18 cellular contexts compared by ENCODE assay signal in the genomic region with DNA sequence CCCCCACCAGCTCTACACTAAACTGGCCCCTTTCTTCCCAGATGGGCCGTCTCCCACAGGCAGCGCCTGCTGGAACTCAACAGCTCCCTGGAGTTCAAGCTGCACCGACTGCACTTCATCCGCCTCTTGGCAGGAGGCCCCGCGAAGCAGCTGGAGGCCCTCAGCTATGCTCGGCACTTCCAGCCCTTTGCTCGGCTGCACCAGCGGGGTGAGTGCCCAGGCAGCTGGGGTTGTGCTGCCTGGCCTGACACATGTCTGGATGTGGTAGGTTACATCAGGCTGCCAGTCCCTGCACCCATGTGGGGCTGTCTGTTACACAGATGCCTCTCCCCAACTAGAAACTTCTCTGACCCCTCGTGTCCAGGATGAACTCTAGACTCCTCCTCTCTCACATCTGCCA. TPM values are rescaled to one million over a fixed set of nuclear protein-coding genes. Genes with fewer than 3 reads are reported as not detected.
DNase-seq lines count a peak whose midpoint lies in the region; ATAC-seq, FAIRE-seq and TF ChIP-seq lines count a peak whose summit lies in the region.
"Had no signal": no experiment of that assay in that cellular context is flagged by ENCODE, and none has a peak within 500 bp of the region (broad histone marks: within the 10 kb centered on the region; RNA-seq: fewer than 3 reads in every experiment).

No MANE protein-coding gene starts in this region.

- no peak overlapping the region for H2BK120ac ChIP-seq in H1 (replicated peaks; ENCODE audit: low read depth, low read length)

- no peak overlapping the region for H4K91ac ChIP-seq in H1 (replicated peaks; ENCODE audit: insufficient read length, low read length)

- no peaks in the 10 kb centered on the region for H3K9me3 Mint-ChIP-seq in activated naive CD8-positive, alpha-beta T cell treated with anti-CD3 and anti-CD28 coated beads for 36 hours
- H3K9me3 Mint-ChIP-seq in activated naive CD8-positive, alpha-beta T cell treated with anti-CD3 and anti-CD28 coated beads, Interleukin-2, amount 50 U/mL, for 24 hours = no peaks in the 10 kb centered on the region

- WGBS in H1 (ENCODE audit: extremely low coverage in 1 of 2, insufficient coverage in 1 of 2, insufficient read length in 1 of 2, insufficient replicate concordance in 2 of 2, low coverage in 1 of 2, low lambda C conversion rate in 2 of 2, missing lambda C conversion rate in 1 of 2), 2 experiments = 98% methylated on average over 10 of the region's 10 CpGs; no CpG with 5 or more reads in 1 of the 2 experiments
- WGBS in thyroid gland, 2 donors = 59% methylated on average over 9 to 10 of the region's 10 CpGs

- CTCF ChIA-PET in H1 (lab: Charles Lee; ENCODE audit: partially characterized antibody) = interaction anchor here (0.9 to 24.6 kb wide), 11 partner anchors 8 to 81 kb away, joined by 3 to 515 read pairs (median 4); a partner anchor contains a TSS

- H3K56ac ChIP-seq in H1 (replicated peaks; ENCODE audit: insufficient read length, low read depth, low read length) = no peak overlapping the region

- no peak overlapping the region for H2AK5ac ChIP-seq in H1 (ENCODE audit: low read depth, low read length)

- H3K4me3 Mint-ChIP-seq in activated naive CD8-positive, alpha-beta T cell treated with anti-CD3 and anti-CD28 coated beads for 36 hours = no peak overlapping the region
- no peak overlapping the region for H3K4me3 Mint-ChIP-seq in activated naive CD8-positive, alpha-beta T cell treated with anti-CD3 and anti-CD28 coated beads, Interleukin-2, amount 50 U/mL, for 24 hours

- no peak for TF ChIP-seq EP300 in H1 (IDR thresholded peaks at IDR 0.05; ENCODE audit: borderline replicate concordance in 1 of 2, low read depth in 2 of 2, low read length in 2 of 2)

- H3K36me3 Mint-ChIP-seq in activated naive CD8-positive, alpha-beta T cell treated with anti-CD3 and anti-CD28 coated beads for 36 hours = peaks cover 16% of the 10 kb centered on the region
- H3K36me3 Mint-ChIP-seq in activated naive CD8-positive, alpha-beta T cell treated with anti-CD3 and anti-CD28 coated beads, Interleukin-2, amount 50 U/mL, for 24 hours (ENCODE audit: low read depth) = peaks cover 46% of the 10 kb centered on the region

- H3K18ac ChIP-seq in H1 (ENCODE audit: extremely low read depth, low read length) = no peak overlapping the region

- TF ChIP-seq CTCF in H1 (IDR thresholded peaks at IDR 0.05; ENCODE audit: control extremely low read depth in 1 of 3, insufficient read depth in 1 of 3, low read depth in 1 of 3, low read length in 3 of 3) = no peak
- no peak for TF ChIP-seq CTCF in left lung (IDR thresholded peaks at IDR 0.05)
- no peak for TF ChIP-seq CTCF in thyroid gland (IDR thresholded peaks at IDR 0.05)

- H3K4me2 ChIP-seq in H1 (ENCODE audit: insufficient read depth in 1 of 2, low read depth in 2 of 2, low read length in 2 of 2) = no peak overlapping the region

- H4K8ac ChIP-seq in H1 (ENCODE audit: extremely low read depth, insufficient read depth, low read length) = no peak overlapping the region

- no peak overlapping the region for H2BK20ac ChIP-seq in H1 (ENCODE audit: low read length)

- TF ChIP-seq POLR2A in H1 (IDR thresholded peaks at IDR 0.05; ENCODE audit: control extremely low read depth in 1 of 2, low read depth in 2 of 2, low read length in 2 of 2) (no peak), thyroid gland (IDR thresholded peaks at IDR 0.05) (no peak), GM12891 (IDR thresholded peaks at IDR 0.05; ENCODE audit: low read depth, low read length) (no peak)

- H2BK15ac ChIP-seq in H1 (ENCODE audit: low read length) = no peak overlapping the region

- POLR2A ChIA-PET in H1 (lab: Charles Lee; ENCODE audit: partially characterized antibody) = interaction anchor here (1.1 to 40.7 kb wide), 10 partner anchors 9 to 67 kb away, joined by 3 to 1250 read pairs (median 11); a partner anchor contains a TSS

- no peak overlapping the region for H3K14ac ChIP-seq in H1 (ENCODE audit: insufficient read length)

- H3K4me3 ChIP-seq in H1 (ENCODE audit: extremely low read depth in 1 of 4, insufficient read depth in 2 of 4, low read depth in 3 of 4, low read length in 4 of 4) (no peak overlapping the region), left lung (no peak overlapping the region), thyroid gland (replicated peaks in 1 of 3) (no peak overlapping the region)
- H3K4me3 ChIP-seq: tibial artery had no signal

- intact Hi-C loops in left lung (cut with DNase I) (no loop called here), thyroid gland (cut with DNase I) (no loop called here)

- no peak overlapping the region for H3K23ac ChIP-seq in H1 (ENCODE audit: insufficient read length)

- H3K4me1 Mint-ChIP-seq in activated naive CD8-positive, alpha-beta T cell treated with anti-CD3 and anti-CD28 coated beads for 36 hours = peaks cover 21% of the 10 kb centered on the region
- H3K4me1 Mint-ChIP-seq in activated naive CD8-positive, alpha-beta T cell treated with anti-CD3 and anti-CD28 coated beads, Interleukin-2, amount 50 U/mL, for 24 hours = peaks cover 18% of the 10 kb centered on the region

- H3K27ac ChIP-seq in H1 (ENCODE audit: low read depth, low read length) = no peak overlapping the region
- H3K27ac ChIP-seq in left lung = no peak overlapping the region
- no peak overlapping the region for H3K27ac ChIP-seq in thyroid gland
- H3K27ac ChIP-seq: tibial artery had no signal

- no peak overlapping the region for H2BK12ac ChIP-seq in H1 (ENCODE audit: low read depth, low read length)

- no peak overlapping the region for H2AFZ ChIP-seq in H1 (ENCODE audit: low read length)

- H3K9me3 ChIP-seq in H1 (ENCODE audit: insufficient read depth in 2 of 2, low read depth in 1 of 2, low read length in 1 of 2) (no peaks in the 10 kb centered on the region), left lung (no peaks in the 10 kb centered on the region), thyroid gland (no peaks in the 10 kb centered on the region)
- H3K9me3 ChIP-seq: tibial artery had no signal

- TF ChIP-seq RAD21 in H1 (IDR thresholded peaks at IDR 0.05 in 1 of 2, conservative IDR thresholded peaks at IDR 0.05 in 1 of 2; ENCODE audit: low read depth in 2 of 2, low read length in 2 of 2) = no peak

- H3K79me1 ChIP-seq in H1 (ENCODE audit: low read depth, low read length) = no peaks in the 10 kb centered on the region

- no peaks in the 10 kb centered on the region for H3K27me3 ChIP-seq in H1 (replicated peaks in 1 of 4; ENCODE audit: control insufficient read depth in 3 of 4, extremely low read depth in 1 of 4, insufficient read depth in 3 of 4, low read length in 3 of 4)
- H3K27me3 ChIP-seq in left lung = no peaks in the 10 kb centered on the region
- no peaks in the 10 kb centered on the region for H3K27me3 ChIP-seq in thyroid gland
- H3K27me3 ChIP-seq: tibial artery had no signal

- H3K9ac ChIP-seq in H1 (replicated peaks in 1 of 4; ENCODE audit: extremely low read depth in 1 of 4, low read depth in 3 of 4, low read length in 3 of 4) = no peak overlapping the region

- no peaks in the 10 kb centered on the region for H3K23me2 ChIP-seq in H1 (ENCODE audit: low read depth, low read length)

- no peak for FAIRE-seq in H1 (lab: Jason Lieb, UNC)
- FAIRE-seq in GM12891 (lab: Jason Lieb, UNC) = no peak
- FAIRE-seq: GM19239 had no signal

- H4K20me1 ChIP-seq in H1 (replicated peaks in 1 of 2; ENCODE audit: control insufficient read depth in 1 of 2, insufficient read depth in 2 of 2, low read length in 2 of 2) = peaks cover 14 to 19% of the 10 kb centered on the region in 2 experiments

- H4K5ac ChIP-seq in H1 (ENCODE audit: insufficient read length, low read depth, low read length) = no peak overlapping the region

- H3K79me2 ChIP-seq in H1 (ENCODE audit: control insufficient read depth in 1 of 2, insufficient read depth in 2 of 2, low read length in 2 of 2) = no peaks in the 10 kb centered on the region

- 0 out of 2 replicates have a peak overlapping the region, but pooled peaks have one; percentile 35 for H2BK5ac ChIP-seq in H1 (ENCODE audit: low read depth, low read length)

- DNase-seq in activated naive CD8-positive, alpha-beta T cell treated with anti-CD3 and anti-CD28 coated beads for 36 hours = no peak
- no peak for DNase-seq in activated naive CD8-positive, alpha-beta T cell treated with anti-CD3 and anti-CD28 coated beads, Interleukin-2, amount 50 U/mL, for 24 hours
- DNase-seq in H1 (ENCODE audit: low read depth in 1 of 2, low spot score in 2 of 2) = no peak
- DNase-seq in left lung = peak in 1 of 2 donors; percentile 68
- peak; percentile 24 to 46 for DNase-seq in thyroid gland
- no peak for DNase-seq in kidney glomerular epithelial cell (lab: John Stamatoyannopoulos, UW)
- no peak for DNase-seq in GM12891 (ENCODE audit: insufficient read length, low spot score)
- DNase-seq: activated CD4-positive, alpha-beta T cell treated with anti-CD3 and anti-CD28 coated beads, Interleukin-2, amount 50 U/mL, for 1 hour; NCI-H2107; SIG-M5; stimulated activated CD4-positive, alpha-beta T cell treated with anti-CD3 and anti-CD28 coated beads, Interleukin-4, amount 100 ng/mL, for 1 hour; tibial artery had no signal

- H3K4ac ChIP-seq in H1 (replicated peaks; ENCODE audit: insufficient read length, low read depth, low read length) = no peak overlapping the region

- H3K27me3 Mint-ChIP-seq in activated naive CD8-positive, alpha-beta T cell treated with anti-CD3 and anti-CD28 coated beads for 36 hours = no peaks in the 10 kb centered on the region
- no peaks in the 10 kb centered on the region for H3K27me3 Mint-ChIP-seq in activated naive CD8-positive, alpha-beta T cell treated with anti-CD3 and anti-CD28 coated beads, Interleukin-2, amount 50 U/mL, for 24 hours

- H3K27ac Mint-ChIP-seq in activated naive CD8-positive, alpha-beta T cell treated with anti-CD3 and anti-CD28 coated beads for 36 hours = peak overlapping the region; percentile 35
- no peak overlapping the region for H3K27ac Mint-ChIP-seq in activated naive CD8-positive, alpha-beta T cell treated with anti-CD3 and anti-CD28 coated beads, Interleukin-2, amount 50 U/mL, for 24 hours

- no peak for ATAC-seq in activated naive CD8-positive, alpha-beta T cell treated with anti-CD3 and anti-CD28 coated beads, Interleukin-2, amount 50 U/mL, for 24 hours
- ATAC-seq in left lung = peak; percentile 39
- no peak for ATAC-seq in GM21526 (IDR thresholded peaks at IDR 0.05; ENCODE audit: low FRiP score, unreplicated experiment)

- H3K4me1 ChIP-seq in H1 (replicated peaks in 1 of 4; ENCODE audit: control insufficient read depth in 3 of 4, insufficient read depth in 4 of 4, low read length in 3 of 4) (peaks cover 0 to 2% (median 0%) of the 10 kb centered on the region in 4 experiments; a peak in 3 of 7 replicates), left lung (no peaks in the 10 kb centered on the region), thyroid gland (no peaks in the 10 kb centered on the region)
- H3K4me1 ChIP-seq: tibial artery had no signal

- H3K36me3 ChIP-seq in H1 (ENCODE audit: control insufficient read depth in 2 of 4, insufficient read depth in 4 of 4, low read length in 3 of 4) (peaks cover 32 to 80% (median 60%) of the 10 kb centered on the region in 4 experiments), left lung (peaks cover 0 to 98% of the 10 kb centered on the region in 2 donors), thyroid gland (peaks cover 61 to 68% of the 10 kb centered on the region in 2 donors)

RNA-seq across cellular contexts. Expression of a gene that starts 9.8 kb away (rescaled TPM):
- total RNA-seq in activated naive CD8-positive, alpha-beta T cell treated with anti-CD3 and anti-CD28 coated beads for 36 hours = 100 to 1,000 TPM; 349 to 354 TPM
- total RNA-seq in H1 (2021; fragmentation: NEBNext Ultra II Directional; extraction: Animal tissue kit (Norgen Biotek cat#: 25700)) = 263 and 281 TPM in 2 replicates
- 241 and 344 TPM in 2 replicates for polyA plus RNA-seq in H1 (2011; rRNA removed)
- polyA plus RNA-seq in H1 (2011; cell fraction: cytosol; rRNA removed) = 302 TPM
- polyA plus RNA-seq in H1 (2011; cell fraction: nucleus; rRNA removed) = 166 TPM
- 273 to 334 TPM (median 320 TPM) in 4 replicates for polyA plus RNA-seq in H1 (2012, experiment 1 of 2)
- 440 TPM for polyA plus RNA-seq in H1 (2012, experiment 2 of 2)
- 244 TPM for polyA plus RNA-seq in H1 (2013, experiment 1 of 2)
- polyA plus RNA-seq in H1 (2013, experiment 2 of 2) = 251 TPM
- polyA minus RNA-seq in H1 (2011; rRNA and poly(A)+ RNA removed) = 58.6 and 61.0 TPM in 2 replicates
- polyA minus RNA-seq in H1 (2011; cell fraction: cytosol; rRNA and poly(A)+ RNA removed) = 117 TPM
- 80.9 TPM for polyA minus RNA-seq in H1 (2011; cell fraction: nucleus; rRNA and poly(A)+ RNA removed)
- total RNA-seq in left lung (100 to 1,000 TPM in 1 of 2 donors, 10 to 100 TPM in 1; 65.0 to 105 TPM), thyroid gland (100 to 1,000 TPM; 109 to 257 (median 177) TPM)
- polyA plus RNA-seq in GM12891 (2012; ENCODE audit: low read depth, missing spikeins) = 273 TPM

RNA-seq across cellular contexts. Expression of a gene that starts 13.1 kb away (rescaled TPM):
- total RNA-seq in activated naive CD8-positive, alpha-beta T cell treated with anti-CD3 and anti-CD28 coated beads for 36 hours = 10 to 100 TPM; 26.2 to 26.7 TPM
- total RNA-seq in H1 (2021; fragmentation: NEBNext Ultra II Directional; extraction: Animal tissue kit (Norgen Biotek cat#: 25700)) = 74.6 and 75.9 TPM in 2 replicates
- polyA plus RNA-seq in H1 (2011; rRNA removed) = 90.2 and 106 TPM in 2 replicates
- 105 TPM for polyA plus RNA-seq in H1 (2011; cell fraction: cytosol; rRNA removed)
- polyA plus RNA-seq in H1 (2011; cell fraction: nucleus; rRNA removed) = 153 TPM
- 65.3 to 93.7 TPM (median 87.0 TPM) in 4 replicates for polyA plus RNA-seq in H1 (2012, experiment 1 of 2)
- polyA plus RNA-seq in H1 (2012, experiment 2 of 2) = 74.6 TPM
- 53.0 TPM for polyA plus RNA-seq in H1 (2013, experiment 1 of 2)
- 51.3 TPM for polyA plus RNA-seq in H1 (2013, experiment 2 of 2)
- 107 and 109 TPM in 2 replicates for polyA minus RNA-seq in H1 (2011; rRNA and poly(A)+ RNA removed)
- 52.0 TPM for polyA minus RNA-seq in H1 (2011; cell fraction: cytosol; rRNA and poly(A)+ RNA removed)
- polyA minus RNA-seq in H1 (2011; cell fraction: nucleus; rRNA and poly(A)+ RNA removed) = 71.2 TPM
- total RNA-seq in left lung (10 to 100 TPM; 30.8 to 41.5 TPM), thyroid gland (10 to 100 TPM; 32.9 to 49.3 (median 48.2) TPM)
- 21.7 TPM for polyA plus RNA-seq in GM12891 (2012; ENCODE audit: low read depth, missing spikeins)

RNA-seq across cellular contexts. Expression of a gene that starts 30.6 kb away (rescaled TPM):
- total RNA-seq in activated naive CD8-positive, alpha-beta T cell treated with anti-CD3 and anti-CD28 coated beads for 36 hours = 10 to 100 TPM; 12.3 to 12.9 TPM
- total RNA-seq in H1 (2021; fragmentation: NEBNext Ultra II Directional; extraction: Animal tissue kit (Norgen Biotek cat#: 25700)) = 36.0 and 39.2 TPM in 2 replicates
- polyA plus RNA-seq in H1 (2011; rRNA removed) = 13.1 and 23.4 TPM in 2 replicates
- polyA plus RNA-seq in H1 (2011; cell fraction: cytosol; rRNA removed) = 19.4 TPM
- 41.9 TPM for polyA plus RNA-seq in H1 (2011; cell fraction: nucleus; rRNA removed)
- polyA plus RNA-seq in H1 (2012, experiment 1 of 2) = 16.8 to 24.3 TPM (median 21.3 TPM) in 4 replicates
- polyA plus RNA-seq in H1 (2012, experiment 2 of 2) = 18.5 TPM
- 16.7 TPM for polyA plus RNA-seq in H1 (2013, experiment 1 of 2)
- 15.9 TPM for polyA plus RNA-seq in H1 (2013, experiment 2 of 2)
- polyA minus RNA-seq in H1 (2011; rRNA and poly(A)+ RNA removed) = 13.0 and 17.4 TPM in 2 replicates
- 22.0 TPM for polyA minus RNA-seq in H1 (2011; cell fraction: cytosol; rRNA and poly(A)+ RNA removed)
- 32.8 TPM for polyA minus RNA-seq in H1 (2011; cell fraction: nucleus; rRNA and poly(A)+ RNA removed)
- total RNA-seq in left lung (1 to 10 TPM; 3.6 to 6.2 TPM), thyroid gland (1 to 10 TPM; 3.9 to 6.4 (median 5.6) TPM)
- polyA plus RNA-seq in GM12891 (2012; ENCODE audit: low read depth, missing spikeins) = 3.8 TPM

RNA-seq across cellular contexts. Expression of a gene that starts 43.3 kb away (rescaled TPM):
- total RNA-seq in activated naive CD8-positive, alpha-beta T cell treated with anti-CD3 and anti-CD28 coated beads for 36 hours = not detected
- 0.13 TPM in 1 of 2 replicates, not detected in the other for total RNA-seq in H1 (2021; fragmentation: NEBNext Ultra II Directional; extraction: Animal tissue kit (Norgen Biotek cat#: 25700))
- polyA plus RNA-seq in H1 (2011; rRNA removed) = not detected in 2 replicates
- not detected for polyA plus RNA-seq in H1 (2011; cell fraction: cytosol; rRNA removed)
- polyA plus RNA-seq in H1 (2011; cell fraction: nucleus; rRNA removed) = 0.06 TPM
- polyA plus RNA-seq in H1 (2012, experiment 1 of 2) = not detected in 4 replicates
- polyA plus RNA-seq in H1 (2012, experiment 2 of 2) = not detected
- polyA plus RNA-seq in H1 (2013, experiment 1 of 2) = not detected
- not detected for polyA plus RNA-seq in H1 (2013, experiment 2 of 2)
- polyA minus RNA-seq in H1 (2011; rRNA and poly(A)+ RNA removed) = not detected in 2 replicates
- polyA minus RNA-seq in H1 (2011; cell fraction: cytosol; rRNA and poly(A)+ RNA removed) = not detected
- polyA minus RNA-seq in H1 (2011; cell fraction: nucleus; rRNA and poly(A)+ RNA removed) = not detected
- total RNA-seq in left lung (not detected), thyroid gland (not detected)
- 0.03 TPM for polyA plus RNA-seq in GM12891 (2012; ENCODE audit: low read depth, missing spikeins)
- total RNA-seq: chondrocyte, HT1080, liver had no signal
- polyA plus RNA-seq: liver, neural cell had no signal

Comparison
In these comparisons a context has a peak if more than half of its experiments do, and no peak if none do; other contexts are left out.
1. DNase-seq: peak in thyroid gland (2 of 2); none in activated naive CD8-positive, alpha-beta T cell treated with anti-CD3 and anti-CD28 coated beads for 36 hours (single experiment), activated naive CD8-positive, alpha-beta T cell treated with anti-CD3 and anti-CD28 coated beads, Interleukin-2, amount 50 U/mL, for 24 hours (single experiment), H1 (0 of 2), kidney glomerular epithelial cell (single experiment) and GM12891 (single experiment).